Comparison of ENCODE assay signal across 1 cellular context in the genomic region with DNA sequence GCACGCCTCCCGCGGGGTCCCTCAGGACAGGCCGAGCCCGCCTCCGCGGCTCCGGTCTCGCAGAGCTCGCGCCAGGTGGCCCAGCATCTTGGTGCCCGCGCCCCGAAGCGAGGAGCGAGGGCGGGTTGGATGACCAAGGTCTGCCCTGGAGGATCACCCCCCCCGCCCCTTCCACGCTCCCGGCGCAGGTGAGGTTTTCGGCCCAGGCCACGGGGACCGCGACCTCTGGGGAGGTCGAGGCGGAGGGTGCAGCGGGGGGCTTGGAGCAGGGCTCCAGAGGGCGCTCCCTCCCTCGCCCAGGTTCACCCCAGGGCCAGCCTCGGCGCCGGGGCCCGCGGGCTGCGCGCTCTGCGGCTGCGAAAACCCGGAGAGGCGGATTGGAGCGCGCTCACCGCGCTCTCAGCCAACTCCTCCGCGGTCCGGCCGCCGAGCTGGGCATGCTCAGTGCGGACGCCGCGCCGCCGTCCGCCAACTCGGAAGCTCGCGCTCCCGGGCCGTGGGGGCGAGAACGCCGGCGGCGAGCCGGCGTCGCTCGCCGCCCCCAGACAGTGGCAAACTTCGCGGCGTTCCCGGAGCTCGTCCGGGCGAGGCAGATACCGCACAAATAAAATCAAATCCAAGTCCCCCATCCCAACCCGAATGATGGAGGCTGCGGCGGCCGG.
TF ChIP-seq lines count a peak whose summit lies in the region.

A gene with protein sequence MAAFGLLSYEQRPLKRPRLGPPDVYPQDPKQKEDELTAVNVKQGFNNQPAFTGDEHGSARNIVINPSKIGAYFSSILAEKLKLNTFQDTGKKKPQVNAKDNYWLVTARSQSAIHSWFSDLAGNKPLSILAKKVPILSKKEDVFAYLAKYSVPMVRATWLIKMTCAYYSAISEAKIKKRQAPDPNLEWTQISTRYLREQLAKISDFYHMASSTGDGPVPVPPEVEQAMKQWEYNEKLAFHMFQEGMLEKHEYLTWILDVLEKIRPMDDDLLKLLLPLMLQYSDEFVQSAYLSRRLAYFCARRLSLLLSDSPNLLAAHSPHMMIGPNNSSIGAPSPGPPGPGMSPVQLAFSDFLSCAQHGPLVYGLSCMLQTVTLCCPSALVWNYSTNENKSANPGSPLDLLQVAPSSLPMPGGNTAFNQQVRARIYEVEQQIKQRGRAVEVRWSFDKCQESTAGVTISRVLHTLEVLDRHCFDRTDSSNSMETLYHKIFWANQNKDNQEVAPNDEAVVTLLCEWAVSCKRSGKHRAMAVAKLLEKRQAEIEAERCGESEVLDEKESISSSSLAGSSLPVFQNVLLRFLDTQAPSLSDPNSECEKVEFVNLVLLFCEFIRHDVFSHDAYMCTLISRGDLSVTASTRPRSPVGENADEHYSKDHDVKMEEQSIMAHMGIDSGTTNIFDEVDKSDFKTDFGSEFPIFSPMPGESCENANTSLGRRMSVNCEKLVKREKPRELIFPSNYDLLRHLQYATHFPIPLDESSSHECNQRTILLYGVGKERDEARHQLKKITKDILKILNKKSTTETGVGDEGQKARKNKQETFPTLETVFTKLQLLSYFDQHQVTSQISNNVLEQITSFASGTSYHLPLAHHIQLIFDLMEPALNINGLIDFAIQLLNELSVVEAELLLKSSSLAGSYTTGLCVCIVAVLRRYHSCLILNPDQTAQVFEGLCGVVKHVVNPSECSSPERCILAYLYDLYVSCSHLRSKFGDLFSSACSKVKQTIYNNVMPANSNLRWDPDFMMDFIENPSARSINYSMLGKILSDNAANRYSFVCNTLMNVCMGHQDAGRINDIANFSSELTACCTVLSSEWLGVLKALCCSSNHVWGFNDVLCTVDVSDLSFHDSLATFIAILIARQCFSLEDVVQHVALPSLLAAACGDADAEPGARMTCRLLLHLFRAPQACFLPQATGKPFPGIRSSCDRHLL (N-terminal part only) (plus strand): TSS at position 438 of the 662 bp plus-strand sequence. CDS start 1,263 bp downstream, outside the sequence.

TF ChIP-seq in HEK293, 187 proteins besides CTCF, POLR2A, EP300 and RAD21 (continued from another document):
- TF ChIP-seq, protein P1, sequence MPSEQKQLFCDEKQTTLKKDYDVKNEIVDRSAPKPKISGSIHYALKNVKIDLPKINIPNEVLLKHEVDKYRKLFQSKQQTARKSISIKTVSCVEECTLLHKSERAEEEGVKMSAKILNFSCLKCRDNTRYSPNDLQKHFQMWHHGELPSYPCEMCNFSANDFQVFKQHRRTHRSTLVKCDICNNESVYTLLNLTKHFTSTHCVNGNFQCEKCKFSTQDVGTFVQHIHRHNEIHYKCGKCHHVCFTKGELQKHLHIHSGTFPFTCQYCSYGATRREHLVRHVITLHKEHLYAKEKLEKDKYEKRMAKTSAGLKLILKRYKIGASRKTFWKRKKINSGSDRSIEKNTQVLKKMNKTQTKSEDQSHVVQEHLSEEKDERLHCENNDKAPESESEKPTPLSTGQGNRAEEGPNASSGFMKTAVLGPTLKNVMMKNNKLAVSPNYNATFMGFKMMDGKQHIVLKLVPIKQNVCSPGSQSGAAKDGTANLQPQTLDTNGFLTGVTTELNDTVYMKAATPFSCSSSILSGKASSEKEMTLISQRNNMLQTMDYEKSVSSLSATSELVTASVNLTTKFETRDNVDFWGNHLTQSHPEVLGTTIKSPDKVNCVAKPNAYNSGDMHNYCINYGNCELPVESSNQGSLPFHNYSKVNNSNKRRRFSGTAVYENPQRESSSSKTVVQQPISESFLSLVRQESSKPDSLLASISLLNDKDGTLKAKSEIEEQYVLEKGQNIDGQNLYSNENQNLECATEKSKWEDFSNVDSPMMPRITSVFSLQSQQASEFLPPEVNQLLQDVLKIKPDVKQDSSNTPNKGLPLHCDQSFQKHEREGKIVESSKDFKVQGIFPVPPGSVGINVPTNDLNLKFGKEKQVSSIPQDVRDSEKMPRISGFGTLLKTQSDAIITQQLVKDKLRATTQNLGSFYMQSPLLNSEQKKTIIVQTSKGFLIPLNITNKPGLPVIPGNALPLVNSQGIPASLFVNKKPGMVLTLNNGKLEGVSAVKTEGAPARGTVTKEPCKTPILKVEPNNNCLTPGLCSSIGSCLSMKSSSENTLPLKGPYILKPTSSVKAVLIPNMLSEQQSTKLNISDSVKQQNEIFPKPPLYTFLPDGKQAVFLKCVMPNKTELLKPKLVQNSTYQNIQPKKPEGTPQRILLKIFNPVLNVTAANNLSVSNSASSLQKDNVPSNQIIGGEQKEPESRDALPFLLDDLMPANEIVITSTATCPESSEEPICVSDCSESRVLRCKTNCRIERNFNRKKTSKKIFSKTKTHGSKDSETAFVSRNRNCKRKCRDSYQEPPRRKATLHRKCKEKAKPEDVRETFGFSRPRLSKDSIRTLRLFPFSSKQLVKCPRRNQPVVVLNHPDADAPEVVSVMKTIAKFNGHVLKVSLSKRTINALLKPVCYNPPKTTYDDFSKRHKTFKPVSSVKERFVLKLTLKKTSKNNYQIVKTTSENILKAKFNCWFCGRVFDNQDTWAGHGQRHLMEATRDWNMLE (tag by site-specific recombination; conservative IDR thresholded peaks at IDR 0.05; ENCODE audit: low read depth) = no peak
- TF ChIP-seq KLF8 (tag by site-specific recombination; IDR thresholded peaks at IDR 0.05) (peak; percentile 52; the same call in 1 of the 2 replicates), ZNF335 (tag by site-specific recombination; conservative IDR thresholded peaks at IDR 0.05) (peak; percentile 80; the same call in 1 of the 2 replicates), ZNF138 (tag by site-specific recombination; IDR thresholded peaks at IDR 0.05; ENCODE audit: borderline replicate concordance) (no peak), ZNF600 (tag by site-specific recombination; IDR thresholded peaks at IDR 0.05) (peak; percentile 60; the same call in 1 of the 2 replicates), ZEB2 (tag by site-specific recombination; IDR thresholded peaks at IDR 0.05) (peak; percentile 79), MZF1 (tag by site-specific recombination; IDR thresholded peaks at IDR 0.05; ENCODE audit: borderline replicate concordance) (no peak), ZNF558 (tag by site-specific recombination; IDR thresholded peaks at IDR 0.05) (no peak), ZNF561 (tag by site-specific recombination; IDR thresholded peaks at IDR 0.05; ENCODE audit: borderline replicate concordance) (peak; percentile 79; the same call in 1 of the 2 replicates)
- TF ChIP-seq, protein P2, sequence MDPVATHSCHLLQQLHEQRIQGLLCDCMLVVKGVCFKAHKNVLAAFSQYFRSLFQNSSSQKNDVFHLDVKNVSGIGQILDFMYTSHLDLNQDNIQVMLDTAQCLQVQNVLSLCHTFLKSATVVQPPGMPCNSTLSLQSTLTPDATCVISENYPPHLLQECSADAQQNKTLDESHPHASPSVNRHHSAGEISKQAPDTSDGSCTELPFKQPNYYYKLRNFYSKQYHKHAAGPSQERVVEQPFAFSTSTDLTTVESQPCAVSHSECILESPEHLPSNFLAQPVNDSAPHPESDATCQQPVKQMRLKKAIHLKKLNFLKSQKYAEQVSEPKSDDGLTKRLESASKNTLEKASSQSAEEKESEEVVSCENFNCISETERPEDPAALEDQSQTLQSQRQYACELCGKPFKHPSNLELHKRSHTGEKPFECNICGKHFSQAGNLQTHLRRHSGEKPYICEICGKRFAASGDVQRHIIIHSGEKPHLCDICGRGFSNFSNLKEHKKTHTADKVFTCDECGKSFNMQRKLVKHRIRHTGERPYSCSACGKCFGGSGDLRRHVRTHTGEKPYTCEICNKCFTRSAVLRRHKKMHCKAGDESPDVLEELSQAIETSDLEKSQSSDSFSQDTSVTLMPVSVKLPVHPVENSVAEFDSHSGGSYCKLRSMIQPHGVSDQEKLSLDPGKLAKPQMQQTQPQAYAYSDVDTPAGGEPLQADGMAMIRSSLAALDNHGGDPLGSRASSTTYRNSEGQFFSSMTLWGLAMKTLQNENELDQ (tag by site-specific recombination; IDR thresholded peaks at IDR 0.05; ENCODE audit: low read depth) = no peak
- TF ChIP-seq, protein P3, sequence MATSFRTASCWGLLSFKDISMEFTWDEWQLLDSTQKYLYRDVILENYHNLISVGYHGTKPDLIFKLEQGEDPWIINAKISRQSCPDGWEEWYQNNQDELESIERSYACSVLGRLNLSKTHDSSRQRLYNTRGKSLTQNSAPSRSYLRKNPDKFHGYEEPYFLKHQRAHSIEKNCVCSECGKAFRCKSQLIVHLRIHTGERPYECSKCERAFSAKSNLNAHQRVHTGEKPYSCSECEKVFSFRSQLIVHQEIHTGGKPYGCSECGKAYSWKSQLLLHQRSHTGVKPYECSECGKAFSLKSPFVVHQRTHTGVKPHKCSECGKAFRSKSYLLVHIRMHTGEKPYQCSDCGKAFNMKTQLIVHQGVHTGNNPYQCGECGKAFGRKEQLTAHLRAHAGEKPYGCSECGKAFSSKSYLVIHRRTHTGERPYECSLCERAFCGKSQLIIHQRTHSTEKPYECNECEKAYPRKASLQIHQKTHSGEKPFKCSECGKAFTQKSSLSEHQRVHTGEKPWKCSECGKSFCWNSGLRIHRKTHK (tag by site-specific recombination; IDR thresholded peaks at IDR 0.05) = no peak
- TF ChIP-seq, protein P4, sequence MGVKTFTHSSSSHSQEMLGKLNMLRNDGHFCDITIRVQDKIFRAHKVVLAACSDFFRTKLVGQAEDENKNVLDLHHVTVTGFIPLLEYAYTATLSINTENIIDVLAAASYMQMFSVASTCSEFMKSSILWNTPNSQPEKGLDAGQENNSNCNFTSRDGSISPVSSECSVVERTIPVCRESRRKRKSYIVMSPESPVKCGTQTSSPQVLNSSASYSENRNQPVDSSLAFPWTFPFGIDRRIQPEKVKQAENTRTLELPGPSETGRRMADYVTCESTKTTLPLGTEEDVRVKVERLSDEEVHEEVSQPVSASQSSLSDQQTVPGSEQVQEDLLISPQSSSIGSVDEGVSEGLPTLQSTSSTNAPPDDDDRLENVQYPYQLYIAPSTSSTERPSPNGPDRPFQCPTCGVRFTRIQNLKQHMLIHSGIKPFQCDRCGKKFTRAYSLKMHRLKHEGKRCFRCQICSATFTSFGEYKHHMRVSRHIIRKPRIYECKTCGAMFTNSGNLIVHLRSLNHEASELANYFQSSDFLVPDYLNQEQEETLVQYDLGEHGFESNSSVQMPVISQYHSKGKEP (tag by site-specific recombination; IDR thresholded peaks at IDR 0.05) = 0 out of 2 replicates have a peak, but pooled peaks have one; percentile 22
- TF ChIP-seq, protein P5, sequence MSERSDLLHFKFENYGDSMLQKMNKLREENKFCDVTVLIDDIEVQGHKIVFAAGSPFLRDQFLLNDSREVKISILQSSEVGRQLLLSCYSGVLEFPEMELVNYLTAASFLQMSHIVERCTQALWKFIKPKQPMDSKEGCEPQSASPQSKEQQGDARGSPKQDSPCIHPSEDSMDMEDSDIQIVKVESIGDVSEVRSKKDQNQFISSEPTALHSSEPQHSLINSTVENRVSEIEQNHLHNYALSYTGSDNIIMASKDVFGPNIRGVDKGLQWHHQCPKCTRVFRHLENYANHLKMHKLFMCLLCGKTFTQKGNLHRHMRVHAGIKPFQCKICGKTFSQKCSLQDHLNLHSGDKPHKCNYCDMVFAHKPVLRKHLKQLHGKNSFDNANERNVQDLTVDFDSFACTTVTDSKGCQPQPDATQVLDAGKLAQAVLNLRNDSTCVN (tag by site-specific recombination; optimal IDR thresholded peaks at IDR 0.05) = peak; percentile 95
